8 cellular contexts compared by ENCODE assay signal in genomic region chr3:46705022-46705530, GRCh38. TPM values are rescaled to one million over a fixed set of nuclear protein-coding genes. Genes with fewer than 3 reads are reported as not detected.
DNase-seq lines count a peak whose midpoint lies in the region; ATAC-seq and TF ChIP-seq lines count a peak whose summit lies in the region.

No MANE protein-coding gene starts in this region.

- intact Hi-C loops in OCI-LY7 (cut with micrococcal nuclease; ENCODE audit: unreplicated experiment) = loop anchor here (1.0 to 10.0 kb wide), 3 partner anchors 190 to 670 kb away; no protein-coding TSS in a partner anchor
- intact Hi-C loops in tibial artery (cut with DNase I; ENCODE audit: low total_unique reads) = loop anchor here (2.0 to 10.0 kb wide), 3 partner anchors 150 to 290 kb away; no protein-coding TSS in a partner anchor

- BruUV-seq in OCI-LY7 (replicated peaks; lab: Mats Ljungman, UMichigan) = no TSS peak

- no peaks in the 10 kb centered on the region for H4K20me1 ChIP-seq in OCI-LY7 (ENCODE audit: insufficient read depth, low read length)

- no peaks in the 10 kb centered on the region for H3K79me2 ChIP-seq in OCI-LY7 (ENCODE audit: insufficient read depth, low read depth, low read length)

- H3K27ac Mint-ChIP-seq in activated T-cell treated with anti-CD3 and anti-CD28 coated beads, Interleukin-2, amount 50 U/mL, for 72 hours = no peak overlapping the region

- no peaks in the 10 kb centered on the region for H3K36me3 Mint-ChIP-seq in activated T-cell treated with anti-CD3 and anti-CD28 coated beads, Interleukin-2, amount 50 U/mL, for 72 hours (ENCODE audit: insufficient read depth in 2 of 2)

- H3K36me3 ChIP-seq in OCI-LY7 (ENCODE audit: insufficient read depth, low read length) (no peaks in the 10 kb centered on the region), neutrophil (no peaks in the 10 kb centered on the region), tibial artery (no peaks in the 10 kb centered on the region)

- peaks cover 6% of the 10 kb centered on the region for H3K4me1 Mint-ChIP-seq in activated T-cell treated with anti-CD3 and anti-CD28 coated beads, Interleukin-2, amount 50 U/mL, for 72 hours (ENCODE audit: low read depth)

- peaks cover 9% of the 10 kb centered on the region for H3K27me3 Mint-ChIP-seq in activated T-cell treated with anti-CD3 and anti-CD28 coated beads, Interleukin-2, amount 50 U/mL, for 72 hours (ENCODE audit: low read depth)

- peak; percentile 82 to 83 for ATAC-seq in activated T-cell treated with anti-CD3 and anti-CD28 coated beads, Interleukin-2, amount 50 U/mL, for 72 hours (replicated peaks in 1 of 2)
- ATAC-seq in GM21381 (IDR thresholded peaks at IDR 0.05; ENCODE audit: unreplicated experiment) = no peak

- H3K9me3 Mint-ChIP-seq in activated T-cell treated with anti-CD3 and anti-CD28 coated beads, Interleukin-2, amount 50 U/mL, for 72 hours = no peaks in the 10 kb centered on the region

- H3K4me1 ChIP-seq in OCI-LY7 (ENCODE audit: insufficient read depth, low read length, poor library complexity, severe bottlenecking) = no peaks in the 10 kb centered on the region
- peaks cover 0 to 5% of the 10 kb centered on the region in 2 experiments for H3K4me1 ChIP-seq in neutrophil (ENCODE audit: control insufficient read depth in 1 of 2, insufficient read depth in 1 of 2, low read depth in 1 of 2, low read length in 1 of 2)
- peaks cover 0 to 19% (median 17%) of the 10 kb centered on the region in 4 donors for H3K4me1 ChIP-seq in tibial artery

- peak; percentile 98 for TF ChIP-seq CTCF in GM10248 (IDR thresholded peaks at IDR 0.05; ENCODE audit: control extremely low read depth, extremely low read depth, low read depth, missing control alignments)
- TF ChIP-seq CTCF in OCI-LY7 (conservative IDR thresholded peaks at IDR 0.05; ENCODE audit: low read length) = peak; percentile 92
- peak; percentile 77 for TF ChIP-seq CTCF in neutrophil (IDR thresholded peaks at IDR 0.05)
- TF ChIP-seq CTCF in tibial artery (IDR thresholded peaks at IDR 0.05) = peak; percentile 95 to 98

- H3K27ac ChIP-seq in OCI-LY7 (ENCODE audit: low read depth, low read length, poor library complexity, severe bottlenecking) (no peak overlapping the region), neutrophil (no peak overlapping the region), tibial artery (no peak overlapping the region)

- no peak overlapping the region for H3K4me2 ChIP-seq in OCI-LY7 (ENCODE audit: low read length)

- no peak overlapping the region for H3K4me3 Mint-ChIP-seq in activated T-cell treated with anti-CD3 and anti-CD28 coated beads, Interleukin-2, amount 50 U/mL, for 72 hours

- H3K27me3 ChIP-seq in neutrophil (peaks cover 42% of the 10 kb centered on the region), tibial artery (no peaks in the 10 kb centered on the region)

- H3K9me3 ChIP-seq in OCI-LY7 (ENCODE audit: low read length) (no peaks in the 10 kb centered on the region), neutrophil (no peaks in the 10 kb centered on the region), tibial artery (no peaks in the 10 kb centered on the region)

- H2AFZ ChIP-seq in OCI-LY7 (ENCODE audit: low read length) = no peak overlapping the region

- POLR2A ChIA-PET in GM10248 (lab: Yijun Ruan, JAX) = no interaction called here
- POLR2A ChIA-PET in OCI-LY7 (lab: Charles Lee) = no interaction called here

- H3K9me2 ChIP-seq in OCI-LY7 (ENCODE audit: insufficient read depth, low read length) = no peaks in the 10 kb centered on the region

- H3K4me3 ChIP-seq in OCI-LY7 (ENCODE audit: low read depth, low read length, poor library complexity, severe bottlenecking) = no peak overlapping the region
- H3K4me3 ChIP-seq in neutrophil (ENCODE audit: low read depth in 1 of 2, low read length in 1 of 2) = no peak overlapping the region
- no peak overlapping the region for H3K4me3 ChIP-seq in tibial artery

- DNase-seq in GM10248 (ENCODE audit: extremely low spot score) (peak; percentile 85), HS-5 (ENCODE audit: low read depth) (peak; percentile 40), OCI-LY7 (ENCODE audit: low spot score) (peak; percentile 65), fibroblast of peridontal ligament (ENCODE audit: extremely low read depth) (peak; percentile 72), tibial artery (peak; percentile 67 to 86)
- peak; percentile 64 to 72 for DNase-seq in activated T-cell treated with anti-CD3 and anti-CD28 coated beads, Interleukin-2, amount 50 U/mL, for 72 hours

- CTCF ChIA-PET in GM10248 (lab: Yijun Ruan, JAX) (interaction anchor here (1.0 to 6.0 kb wide), 14 partner anchors 8 to 342 kb away, joined by 3 to 37 read pairs (median 4); partner anchors contain the start of gene ALS2CL), OCI-LY7 (lab: Charles Lee; ENCODE audit: unreplicated experiment) (no interaction called here)

RNA-seq across cellular contexts. Expression of gene TMIE, which starts 3.9 kb away (rescaled TPM):
- total RNA-seq in OCI-LY7 (2014; rRNA removed; shearing (Covaris generic)) = not detected in 2 replicates
- not detected in 2 replicates for total RNA-seq in OCI-LY7 (2022)
- total RNA-seq in activated T-cell treated with anti-CD3 and anti-CD28 coated beads, Interleukin-2, amount 50 U/mL, for 72 hours = 1 to 10 TPM; 1.2 to 1.5 TPM

RNA-seq across cellular contexts. Expression of gene ALS2CL, which starts 11.6 kb away (rescaled TPM):
- total RNA-seq in OCI-LY7 (2014; rRNA removed; shearing (Covaris generic)) = 0.15 and 0.28 TPM in 2 replicates
- 0.07 TPM in 1 of 2 replicates, not detected in the other for total RNA-seq in OCI-LY7 (2022)
- total RNA-seq in activated T-cell treated with anti-CD3 and anti-CD28 coated beads, Interleukin-2, amount 50 U/mL, for 72 hours = 1 to 10 TPM; 1.9 to 3.1 TPM

RNA-seq across cellular contexts. Expression of gene PRSS50, which starts 12.6 kb away (rescaled TPM):
- not detected in 2 replicates for total RNA-seq in OCI-LY7 (2014; rRNA removed; shearing (Covaris generic))
- not detected in 2 replicates for total RNA-seq in OCI-LY7 (2022)
- under 1 TPM; 0.07 to 0.09 TPM for total RNA-seq in activated T-cell treated with anti-CD3 and anti-CD28 coated beads, Interleukin-2, amount 50 U/mL, for 72 hours
